Comparison of ENCODE assay signal across 21 cellular contexts in genomic region chr5:56028708-56029107, GRCh38.
"Had no signal": no experiment of that assay in that cellular context is flagged by ENCODE, and none has a peak within 500 bp of the region (broad histone marks: within the 10 kb centered on the region; RNA-seq: fewer than 3 reads in every experiment).

No MANE protein-coding gene starts in this region.

- H3K36me3 Mint-ChIP-seq: natural killer cell; stimulated activated effector memory CD8-positive, alpha-beta T cell treated with anti-CD3 and anti-CD28 coated beads, Interleukin-12 subunit alpha, Interleukin-12 subunit beta, amount 100 ng/mL, for 72 hours had no signal

- H3K4me3 Mint-ChIP-seq: natural killer cell; stimulated activated effector memory CD8-positive, alpha-beta T cell treated with anti-CD3 and anti-CD28 coated beads, Interleukin-12 subunit alpha, Interleukin-12 subunit beta, amount 100 ng/mL, for 72 hours had no signal

- H3K27me3 ChIP-seq: dorsolateral prefrontal cortex, gastrocnemius medialis, right atrium auricular region, sigmoid colon, stomach, testis, tibial artery, upper lobe of left lung had no signal

- H3K4me1 ChIP-seq: gastrocnemius medialis, prostate gland, right atrium auricular region, sigmoid colon, tibial artery had no signal

- H3K4me1 Mint-ChIP-seq: natural killer cell; stimulated activated effector memory CD8-positive, alpha-beta T cell treated with anti-CD3 and anti-CD28 coated beads, Interleukin-12 subunit alpha, Interleukin-12 subunit beta, amount 100 ng/mL, for 72 hours had no signal

- DNase-seq: dorsolateral prefrontal cortex; effector CD4-positive, alpha-beta T cell; foreskin fibroblast; gastrocnemius medialis; head of caudate nucleus; left ventricle myocardium superior; lower lobe of right lung; natural killer cell; sigmoid colon; stimulated activated CD4-positive, alpha-beta T cell treated with anti-CD3 and anti-CD28 coated beads, Interleukin-2, amount 100 ng/mL, for 24 hours; stimulated activated CD4-positive, alpha-beta T cell treated with anti-CD3 and anti-CD28 coated beads, Interleukin-4, amount 100 ng/mL, for 24 hours; stimulated activated naive CD4-positive, alpha-beta T cell treated with Interleukin-2 at 50 U/mL for 16 hours; stomach; testis; tibial artery; upper lobe of left lung had no signal

- H3K4me3 ChIP-seq: dorsolateral prefrontal cortex, gastrocnemius medialis, lower lobe of right lung, prostate gland, right atrium auricular region, sigmoid colon, stomach, testis, tibial artery, upper lobe of left lung had no signal

- H3K36me3 ChIP-seq: gastrocnemius medialis, lower lobe of right lung, prostate gland, right atrium auricular region, sigmoid colon, stomach, tibial artery, upper lobe of left lung had no signal

- H3K9me3 Mint-ChIP-seq: natural killer cell; stimulated activated effector memory CD8-positive, alpha-beta T cell treated with anti-CD3 and anti-CD28 coated beads, Interleukin-12 subunit alpha, Interleukin-12 subunit beta, amount 100 ng/mL, for 72 hours had no signal

- ATAC-seq: gastrocnemius medialis; left ventricle myocardium superior; natural killer cell; stimulated activated effector memory CD8-positive, alpha-beta T cell treated with anti-CD3 and anti-CD28 coated beads, Interleukin-12 subunit alpha, Interleukin-12 subunit beta, amount 100 ng/mL, for 72 hours had no signal

- H3K27ac ChIP-seq: dorsolateral prefrontal cortex, gastrocnemius medialis, lower lobe of right lung, prostate gland, right atrium auricular region, sigmoid colon, testis, tibial artery, upper lobe of left lung had no signal

- H3K9me3 ChIP-seq: gastrocnemius medialis, lower lobe of right lung, prostate gland, right atrium auricular region, sigmoid colon, stomach, testis, tibial artery, upper lobe of left lung had no signal

- FAIRE-seq: colon, keratinocyte had no signal

- H3K27ac Mint-ChIP-seq: natural killer cell; stimulated activated effector memory CD8-positive, alpha-beta T cell treated with anti-CD3 and anti-CD28 coated beads, Interleukin-12 subunit alpha, Interleukin-12 subunit beta, amount 100 ng/mL, for 72 hours had no signal
